Comparison of ENCODE assay signal across 8 cellular contexts in genomic region chr17:81601525-81602120, GRCh38. TPM values are rescaled to one million over a fixed set of nuclear protein-coding genes. Genes with fewer than 3 reads are reported as not detected.
A peak's percentile ranks its signal among the peaks of the same experiment; 100 is the strongest.
DNase-seq lines count a peak whose midpoint lies in the region; ATAC-seq and TF ChIP-seq lines count a peak whose summit lies in the region.

No MANE protein-coding gene starts in this region.

- no peaks in the 10 kb centered on the region for H3K9me3 Mint-ChIP-seq in brain

- TF ChIP-seq CTCF in brain (conservative IDR thresholded peaks at IDR 0.05), result peak; percentile 65 to 80

- no peaks in the 10 kb centered on the region for H3K27me3 Mint-ChIP-seq in brain

- H3K27ac Mint-ChIP-seq in brain, result peak overlapping the region; percentile 21 to 84 (median 53)

- peaks cover 7% of the 10 kb centered on the region for H3K4me1 Mint-ChIP-seq in brain

- ATAC-seq in SK-N-SH treated with all-trans-retinoic acid at 6 μM for 48 hours (peak; percentile 91), GM18867 (IDR thresholded peaks at IDR 0.05; ENCODE audit: unreplicated experiment) (no peak)

- H3K4me3 Mint-ChIP-seq in brain, result no peak overlapping the region

- peaks cover 60% of the 10 kb centered on the region for H3K36me3 Mint-ChIP-seq in brain

- DNase-seq in activated naive CD4-positive, alpha-beta T cell treated with Interleukin-2 at 50 U/mL for 16 hours, result peak; percentile 25
- no peak for DNase-seq in activated naive CD4-positive, alpha-beta T cell (lab: John Stamatoyannopoulos, UW)
- DNase-seq in NCI-H1092 (lab: John Stamatoyannopoulos, UW) (peak; percentile 39), iPS-NIHi7 (ENCODE audit: extremely low spot score) (peak; percentile 81)
- DNase-seq in stimulated activated CD4-positive, alpha-beta T cell treated with anti-CD3 and anti-CD28 coated beads, Interleukin-4, amount 100 ng/mL, for 24 hours, result peak; percentile 47

TF ChIP-seq in SK-N-SH treated with all-trans-retinoic acid at 6 μM for 48 hours, 23 proteins besides CTCF, POLR2A, EP300 and RAD21:
- no peak for TF ChIP-seq ZFP30 (CRISPR knock-in tag; IDR thresholded peaks at IDR 0.05)
- TF ChIP-seq GLIS3 (CRISPR knock-in tag; IDR thresholded peaks at IDR 0.05), result no peak
- TF ChIP-seq ZNF70 (CRISPR knock-in tag; IDR thresholded peaks at IDR 0.05), result no peak
- no peak for TF ChIP-seq POU6F1 (CRISPR knock-in tag; IDR thresholded peaks at IDR 0.05; ENCODE audit: borderline replicate concordance, low read depth)
- no peak for TF ChIP-seq BACH2 (CRISPR knock-in tag; IDR thresholded peaks at IDR 0.05; ENCODE audit: borderline replicate concordance)
- TF ChIP-seq RARB (CRISPR knock-in tag; IDR thresholded peaks at IDR 0.05), result no peak
- TF ChIP-seq OSR1 (CRISPR knock-in tag; IDR thresholded peaks at IDR 0.05), result no peak
- TF ChIP-seq ZNF565 (CRISPR knock-in tag; conservative IDR thresholded peaks at IDR 0.05; ENCODE audit: low read depth), result no peak
- no peak for TF ChIP-seq ZNF8 (CRISPR knock-in tag; IDR thresholded peaks at IDR 0.05)
- TF ChIP-seq ISL1 (CRISPR knock-in tag; IDR thresholded peaks at IDR 0.05), result no peak
- TF ChIP-seq TCF4 (CRISPR knock-in tag; IDR thresholded peaks at IDR 0.05; ENCODE audit: borderline replicate concordance), result no peak
- TF ChIP-seq SNAI2 (CRISPR knock-in tag; IDR thresholded peaks at IDR 0.05), result no peak
- TF ChIP-seq CREB5 (CRISPR knock-in tag; IDR thresholded peaks at IDR 0.05; ENCODE audit: low read depth), result no peak
- TF ChIP-seq PPARA (CRISPR knock-in tag; IDR thresholded peaks at IDR 0.05; ENCODE audit: borderline replicate concordance), result no peak
- TF ChIP-seq TSHZ2 (CRISPR knock-in tag; IDR thresholded peaks at IDR 0.05), result no peak
- TF ChIP-seq ZFP3 (CRISPR knock-in tag; IDR thresholded peaks at IDR 0.05), result no peak
- TF ChIP-seq CSDC2 (CRISPR knock-in tag; IDR thresholded peaks at IDR 0.05), result no peak

RNA-seq across cellular contexts. Expression of gene NPLOC4, which starts 35.3 kb away (rescaled TPM):
- 55.3 TPM for polyA plus RNA-seq in brain (ENCODE audit: insufficient read depth, low read depth, low replicate concordance)

RNA-seq across cellular contexts. Expression of gene TSPAN10, which starts 35.4 kb away (rescaled TPM):
- 1.5 TPM for polyA plus RNA-seq in brain (ENCODE audit: insufficient read depth, low read depth, low replicate concordance)

RNA-seq across cellular contexts. Expression of gene FAAP100, which starts 49.5 kb away (rescaled TPM):
- 25.8 TPM for polyA plus RNA-seq in brain (ENCODE audit: insufficient read depth, low read depth, low replicate concordance)

RNA-seq across cellular contexts. Expression of gene PDE6G, which starts 54.7 kb away (rescaled TPM):
- not detected for polyA plus RNA-seq in brain (ENCODE audit: insufficient read depth, low read depth, low replicate concordance)

Comparison
In these comparisons a context has a peak if more than half of its experiments do, and no peak if none do; other contexts are left out.
1. DNase-seq: peak in activated naive CD4-positive, alpha-beta T cell treated with Interleukin-2 at 50 U/mL for 16 hours (single experiment), NCI-H1092 (single experiment), iPS-NIHi7 (single experiment) and stimulated activated CD4-positive, alpha-beta T cell treated with anti-CD3 and anti-CD28 coated beads, Interleukin-4, amount 100 ng/mL, for 24 hours (single experiment); none in activated naive CD4-positive, alpha-beta T cell (0 of 4).